Comparison of ENCODE assay signal across 14 cellular contexts in the genomic region with DNA sequence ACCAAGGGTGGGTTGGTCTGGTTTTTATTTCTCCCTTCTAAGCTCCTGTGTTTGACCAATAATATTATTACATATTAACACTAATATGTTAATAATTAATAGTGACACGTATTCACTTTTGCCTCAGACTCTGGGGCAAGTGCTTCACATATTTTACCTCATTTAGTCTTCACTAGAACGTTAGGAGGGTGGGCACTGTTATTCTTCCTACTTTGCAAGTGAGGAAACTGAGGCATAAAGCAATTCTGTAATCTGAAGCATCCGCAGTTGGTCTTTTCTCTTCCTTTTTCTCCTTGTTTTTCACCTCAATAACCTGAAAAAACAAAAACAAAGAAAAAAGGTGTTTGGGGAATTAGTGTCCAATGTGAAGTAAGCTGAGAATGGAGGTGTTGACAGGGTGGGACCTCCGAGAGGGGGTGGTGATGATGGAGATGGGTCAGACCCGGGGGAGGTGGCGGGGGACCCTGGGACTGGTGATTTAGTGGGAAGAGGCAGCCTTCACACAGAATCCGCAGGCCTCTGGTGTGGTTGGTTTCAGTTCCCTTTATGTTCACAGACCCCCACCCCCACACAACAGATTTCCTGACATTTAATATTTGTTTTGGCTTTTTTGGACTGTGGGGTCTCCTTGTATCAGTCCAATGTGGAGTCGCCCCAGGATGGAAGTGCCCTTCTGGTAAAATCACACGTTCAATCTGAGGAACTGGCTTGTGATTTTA. TPM values are rescaled to one million over a fixed set of nuclear protein-coding genes. Genes with fewer than 3 reads are reported as not detected.
DNase-seq lines count a peak whose midpoint lies in the region; ATAC-seq and TF ChIP-seq lines count a peak whose summit lies in the region.
"Had no signal": no experiment of that assay in that cellular context is flagged by ENCODE, and none has a peak within 500 bp of the region (broad histone marks: within the 10 kb centered on the region; RNA-seq: fewer than 3 reads in every experiment).

No MANE protein-coding gene starts in this region.

- TF ChIP-seq CTCF in Caco-2 (IDR thresholded peaks at IDR 0.05; ENCODE audit: insufficient read depth in 1 of 2, low read depth in 1 of 2, low read length in 1 of 2, severe bottlenecking in 1 of 2, unreplicated experiment in 1 of 2) (no peak), OCI-LY7 (conservative IDR thresholded peaks at IDR 0.05; ENCODE audit: low read length) (no peak), parathyroid adenoma (IDR thresholded peaks at IDR 0.05) (no peak)

- H3K27me3 Mint-ChIP-seq in Caco-2 (ENCODE audit: insufficient read depth, unreplicated experiment) = no peaks in the 10 kb centered on the region
- peaks cover 23% of the 10 kb centered on the region for H3K27me3 Mint-ChIP-seq in activated CD4-positive, alpha-beta memory T cell treated with anti-CD3 and anti-CD28 coated beads, Interleukin-2, amount 10 ng/mL, durations not matched to agents 7 days and 5 days

- peaks cover 52% of the 10 kb centered on the region for H3K4me1 Mint-ChIP-seq in Caco-2 (ENCODE audit: low read depth, unreplicated experiment)
- H3K4me1 Mint-ChIP-seq in activated CD4-positive, alpha-beta memory T cell treated with anti-CD3 and anti-CD28 coated beads, Interleukin-2, amount 10 ng/mL, durations not matched to agents 7 days and 5 days = peaks cover 5% of the 10 kb centered on the region

- H3K9me3 Mint-ChIP-seq in Caco-2 (ENCODE audit: unreplicated experiment) = no peaks in the 10 kb centered on the region
- no peaks in the 10 kb centered on the region for H3K9me3 Mint-ChIP-seq in activated CD4-positive, alpha-beta memory T cell treated with anti-CD3 and anti-CD28 coated beads, Interleukin-2, amount 10 ng/mL, durations not matched to agents 7 days and 5 days

- H3K4me3 Mint-ChIP-seq in Caco-2 (ENCODE audit: unreplicated experiment) = peak overlapping the region; percentile 61
- no peak overlapping the region for H3K4me3 Mint-ChIP-seq in activated CD4-positive, alpha-beta memory T cell treated with anti-CD3 and anti-CD28 coated beads, Interleukin-2, amount 10 ng/mL, durations not matched to agents 7 days and 5 days

- H3K9ac ChIP-seq in parathyroid adenoma = no peak overlapping the region
- H3K9ac ChIP-seq: GM23248, KMS-11 had no signal

- H3K4me1 ChIP-seq in Caco-2 (peaks cover 72% of the 10 kb centered on the region), OCI-LY7 (ENCODE audit: insufficient read depth, low read length, poor library complexity, severe bottlenecking) (peaks cover 34% of the 10 kb centered on the region), parathyroid adenoma (peaks cover 38% of the 10 kb centered on the region)

- no peaks in the 10 kb centered on the region for H4K20me1 ChIP-seq in OCI-LY7 (ENCODE audit: insufficient read depth, low read length)

- no peaks in the 10 kb centered on the region for H3K9me2 ChIP-seq in OCI-LY7 (ENCODE audit: insufficient read depth, low read length)

- H3K4me3 ChIP-seq in Caco-2 (ENCODE audit: low read depth, low read length) (peak overlapping the region; percentile 13), OCI-LY7 (ENCODE audit: low read depth, low read length, poor library complexity, severe bottlenecking) (peak overlapping the region; percentile 24), parathyroid adenoma (ENCODE audit: low read depth, low read length) (no peak overlapping the region)
- H3K4me3 ChIP-seq: GM23248, SK-N-MC had no signal

- H3K36me3 ChIP-seq in Caco-2 (ENCODE audit: control insufficient read depth, insufficient read depth, low read length) (peaks cover 4% of the 10 kb centered on the region), OCI-LY7 (ENCODE audit: insufficient read depth, low read length) (no peaks in the 10 kb centered on the region), parathyroid adenoma (ENCODE audit: control insufficient read depth, insufficient read depth, low read length) (no peaks in the 10 kb centered on the region)

- H3K9me3 ChIP-seq in Caco-2 = no peaks in the 10 kb centered on the region
- H3K9me3 ChIP-seq in OCI-LY7 (ENCODE audit: low read length) = no peaks in the 10 kb centered on the region
- no peaks in the 10 kb centered on the region for H3K9me3 ChIP-seq in parathyroid adenoma (ENCODE audit: control insufficient read depth, low read length)

- H3K79me2 ChIP-seq in OCI-LY7 (ENCODE audit: insufficient read depth, low read depth, low read length) = no peaks in the 10 kb centered on the region
- H3K79me2 ChIP-seq in parathyroid adenoma = peaks cover 37% of the 10 kb centered on the region

- POLR2A ChIA-PET in Caco-2 (lab: Charles Lee) (interaction anchor here (0.5 to 0.8 kb wide), 2 partner anchors 9 to 810 kb away, joined by 3 read pairs; no protein-coding TSS in a partner anchor), OCI-LY7 (lab: Charles Lee) (interaction anchor here (0.6 kb wide), 3 partner anchors 57 to 144 kb away, joined by 3 to 4 read pairs (median 3); no protein-coding TSS in a partner anchor)
- POLR2A ChIA-PET in activated CD4-positive, alpha-beta memory T cell treated with anti-CD3 and anti-CD28 coated beads, Interleukin-2, amount 10 ng/mL, durations not matched to agents 7 days and 5 days (lab: Charles Lee) = no interaction called here

- CTCF ChIA-PET in Caco-2 (lab: Charles Lee) = interaction anchor here (0.6 to 1.7 kb wide), 8 partner anchors 38 to 430 kb away, joined by 3 to 15 read pairs (median 3); a partner anchor contains a TSS
- CTCF ChIA-PET in OCI-LY7 (lab: Charles Lee; ENCODE audit: unreplicated experiment) = no interaction called here
- CTCF ChIA-PET in activated CD4-positive, alpha-beta memory T cell treated with anti-CD3 and anti-CD28 coated beads, Interleukin-2, amount 10 ng/mL, durations not matched to agents 7 days and 5 days (lab: Charles Lee) = no interaction called here

- DNase-seq in Caco-2 = no peak
- DNase-seq in OCI-LY7 (ENCODE audit: low spot score) = peak; percentile 52
- DNase-seq in epithelial cell of prostate (ENCODE audit: low read depth, low spot score) = no peak
- DNase-seq in GM19238 (ENCODE audit: insufficient read length, low spot score) = no peak
- DNase-seq in activated CD4-positive, alpha-beta memory T cell treated with anti-CD3 and anti-CD28 coated beads, Interleukin-2, amount 10 ng/mL, durations not matched to agents 7 days and 5 days = no peak
- DNase-seq in nucleus accumbens (lab: John Stamatoyannopoulos, UW) = no peak
- DNase-seq: activated CD8-positive, alpha-beta memory T cell treated with anti-CD3 and anti-CD28 coated beads, Interleukin-2, amount 50 U/mL, for 48 hours; GM23248; NCI-H187; NCI-H69 had no signal

- H2AFZ ChIP-seq in OCI-LY7 (ENCODE audit: low read length) (peak overlapping the region; percentile 87; the same call in 1 of the 2 replicates), parathyroid adenoma (no peak overlapping the region)
- H2AFZ ChIP-seq: GM23248 had no signal

- peaks cover 81% of the 10 kb centered on the region for H3K36me3 Mint-ChIP-seq in Caco-2 (ENCODE audit: insufficient read depth, unreplicated experiment)
- H3K36me3 Mint-ChIP-seq in activated CD4-positive, alpha-beta memory T cell treated with anti-CD3 and anti-CD28 coated beads, Interleukin-2, amount 10 ng/mL, durations not matched to agents 7 days and 5 days (ENCODE audit: low read depth) = no peaks in the 10 kb centered on the region

- intact Hi-C loops in Caco-2 (cut with micrococcal nuclease; ENCODE audit: unreplicated experiment) (loop anchor here (1.0 kb wide), 1 partner anchor 60 kb away; no protein-coding TSS in a partner anchor), OCI-LY7 (cut with micrococcal nuclease; ENCODE audit: unreplicated experiment) (no loop called here)

- no TSS peak for BruUV-seq in Caco-2 (replicated peaks; lab: Mats Ljungman, UMichigan)
- BruUV-seq in OCI-LY7 (replicated peaks; lab: Mats Ljungman, UMichigan) = no TSS peak

- no peak overlapping the region for H3K27ac ChIP-seq in OCI-LY7 (ENCODE audit: low read depth, low read length, poor library complexity, severe bottlenecking)
- peak overlapping the region; percentile 100 for H3K27ac ChIP-seq in epithelial cell of prostate
- H3K27ac ChIP-seq in parathyroid adenoma = peak overlapping the region; percentile 96
- H3K27ac ChIP-seq: GM23248, KMS-11, SK-N-MC had no signal

- H3K27ac Mint-ChIP-seq in Caco-2 (ENCODE audit: unreplicated experiment) = peak overlapping the region; percentile 93
- H3K27ac Mint-ChIP-seq in activated CD4-positive, alpha-beta memory T cell treated with anti-CD3 and anti-CD28 coated beads, Interleukin-2, amount 10 ng/mL, durations not matched to agents 7 days and 5 days = no peak overlapping the region

- no peak for ATAC-seq in esophagus mucosa

- H3K4me2 ChIP-seq in OCI-LY7 (ENCODE audit: low read length) (peak overlapping the region; percentile 53), parathyroid adenoma (ENCODE audit: low read length) (peak overlapping the region; percentile 16)
- H3K4me2 ChIP-seq: KMS-11 had no signal

- H3K27me3 ChIP-seq in Caco-2 (replicated peaks; ENCODE audit: control insufficient read depth, insufficient read depth, low read length) (no peaks in the 10 kb centered on the region), parathyroid adenoma (ENCODE audit: control insufficient read depth, insufficient read depth, low read length) (no peaks in the 10 kb centered on the region)

RNA-seq across cellular contexts. Expression of a gene that starts 3.7 kb away (rescaled TPM):
- total RNA-seq in Caco-2 (2022) = 712 and 783 TPM in 2 replicates
- total RNA-seq in OCI-LY7 (2014; rRNA removed; shearing (Covaris generic)) = not detected in 2 replicates
- total RNA-seq in OCI-LY7 (2022) = not detected in 2 replicates
- total RNA-seq in esophagus mucosa = 334 TPM
- under 1 TPM; 0.18 to 0.20 TPM for total RNA-seq in activated CD4-positive, alpha-beta memory T cell treated with anti-CD3 and anti-CD28 coated beads, Interleukin-2, amount 10 ng/mL, durations not matched to agents 7 days and 5 days
- total RNA-seq: GM23248 had no signal

Comparison
In these comparisons a context has a peak if more than half of its experiments do, and no peak if none do; other contexts are left out.
1. RNA of a gene that starts 3.7 kb away (total RNA-seq): 712 to 783 TPM in Caco-2 and 334 TPM in esophagus mucosa (single experiment); not detected in OCI-LY7 and 0.18 to 0.20 TPM in activated CD4-positive, alpha-beta memory T cell treated with anti-CD3 and anti-CD28 coated beads, Interleukin-2, amount 10 ng/mL, durations not matched to agents 7 days and 5 days; every median in the first group is over 100 times any median in the second.